In the genomic region with DNA sequence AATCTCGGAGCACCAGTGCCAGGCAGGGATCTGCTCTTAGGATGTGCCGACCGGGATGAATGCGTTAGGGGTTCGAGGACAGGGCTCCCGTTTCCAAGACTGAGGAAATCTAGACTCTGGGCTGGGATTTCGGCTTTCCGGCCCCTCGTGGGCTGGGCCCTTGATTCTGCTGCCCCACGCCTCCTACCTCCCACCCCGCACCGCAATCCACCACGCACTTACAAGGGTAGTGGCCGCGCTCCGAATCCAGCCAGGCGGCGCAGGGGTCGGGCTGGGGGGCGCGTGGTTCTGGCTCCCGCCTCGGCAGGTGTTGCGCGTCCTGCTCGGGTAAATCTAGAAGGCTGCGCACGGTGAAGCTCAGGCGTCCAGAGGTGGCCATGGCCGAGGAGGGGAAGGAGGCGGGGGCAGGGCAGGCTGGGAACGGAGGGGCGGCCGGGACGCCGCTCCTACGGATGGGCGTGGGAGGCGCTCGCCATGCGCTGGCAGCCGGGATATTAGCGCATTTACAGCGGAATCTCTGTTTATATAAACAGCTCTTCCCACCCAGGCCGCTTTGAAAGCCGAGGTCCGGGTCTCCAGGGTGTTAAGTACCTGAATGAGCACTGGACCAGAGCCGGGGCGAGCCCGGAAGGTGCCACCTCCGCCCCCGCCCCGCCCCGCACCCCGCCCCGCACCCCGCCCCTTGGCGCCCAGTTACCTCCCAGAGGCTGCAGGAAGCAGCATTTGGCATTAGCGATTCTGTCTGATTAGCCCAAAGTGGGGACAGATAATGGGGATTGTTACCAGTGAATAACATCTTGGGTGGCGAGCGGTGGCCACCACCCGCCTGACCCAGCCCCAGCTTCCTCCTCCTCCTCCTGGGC, we compare ENCODE assay signal across 10 cellular contexts. TPM values are rescaled to one million over a fixed set of nuclear protein-coding genes. Genes with fewer than 3 reads are reported as not detected.
DNase-seq lines count a peak whose midpoint lies in the region; TF ChIP-seq lines count a peak whose summit lies in the region.
"Had no signal": no experiment of that assay in that cellular context is flagged by ENCODE, and none has a peak within 500 bp of the region (broad histone marks: within the 10 kb centered on the region; RNA-seq: fewer than 3 reads in every experiment).

TSS of gene NKX2-8 (minus strand) at position 604 of the 863 bp plus-strand sequence. CDS start at position 379, 225 bp downstream.

- H3K4me1 ChIP-seq in SJSA1 (replicated peaks) (peaks cover 13% of the 10 kb centered on the region), iPS-15b (ENCODE audit: control insufficient read depth, insufficient read depth, low read length) (no peaks in the 10 kb centered on the region), stomach (peaks cover 25 to 42% (median 34%) of the 10 kb centered on the region in 4 donors)

- no peak for TF ChIP-seq EP300 in stomach (IDR thresholded peaks at IDR 0.05)

- H3K27me3 ChIP-seq in SJSA1 (replicated peaks) (peaks cover 18% of the 10 kb centered on the region), iPS-15b (ENCODE audit: control insufficient read depth, insufficient read depth, low read length) (peaks cover 99% of the 10 kb centered on the region), stomach (peaks cover 39 to 97% (median 65%) of the 10 kb centered on the region in 3 donors)

- H3K9ac ChIP-seq in iPS-15b (ENCODE audit: low read depth, low read length) = no peak within 1 kb of the TSS

- H3K9me3 ChIP-seq in SJSA1 (replicated peaks) (no peaks in the 10 kb centered on the region; the same call in 1 of the 2 replicates), iPS-15b (ENCODE audit: control insufficient read depth, insufficient read depth, low read length) (no peaks in the 10 kb centered on the region), stomach (no peaks in the 10 kb centered on the region)

- DNase-seq in NCI-H2171 treated with DMSO at 0.1 percent for 48 hours (lab: John Stamatoyannopoulos, UW) (peak; percentile 27), NCI-H2171 (lab: John Stamatoyannopoulos, UW) (no peak), SJSA1 (ENCODE audit: low read depth in 1 of 2, low spot score in 2 of 2) (no peak), stomach (no peak), erythroblast (lab: John Stamatoyannopoulos, UW) (no peak), G401 (ENCODE audit: low spot score) (no peak), middle frontal gyrus (ENCODE audit: extremely low spot score, low spot score) (no peak)
- DNase-seq: effector CD8-positive, alpha-beta T cell; Peyer's patch had no signal

- intact Hi-C loops in stomach (cut with DNase I; ENCODE audit: low total_unique reads) = no loop called here

- H3K27ac ChIP-seq in SJSA1 (no peak within 1 kb of the TSS), stomach (no peak within 1 kb of the TSS)
- H3K27ac ChIP-seq: Peyer's patch had no signal

- no peak for TF ChIP-seq POLR2A in stomach (IDR thresholded peaks at IDR 0.05)
- no peak for TF ChIP-seq POLR2A in erythroblast (IDR thresholded peaks at IDR 0.05; ENCODE audit: low read length)

- 1 to 4% (median 3%) methylated on average over 28 to 62 of the region's 62 CpGs for WGBS in stomach, 5 donors

- in situ Hi-C loops in G401 (cut with HindIII; ENCODE audit: low sequenced_read_pairs) = no loop called here

- H3K36me3 ChIP-seq in SJSA1 (no peaks in the 10 kb centered on the region), iPS-15b (ENCODE audit: control insufficient read depth, insufficient read depth, low read length) (no peaks in the 10 kb centered on the region), stomach (no peaks in the 10 kb centered on the region)
- H3K36me3 ChIP-seq: Peyer's patch had no signal

- peak within 1 kb of the TSS; percentile 38 for H3K4me3 ChIP-seq in SJSA1
- H3K4me3 ChIP-seq in iPS-15b (ENCODE audit: low read depth, low read length) = peak within 1 kb of the TSS; percentile 45
- peak within 1 kb of the TSS; percentile 44 to 68 (median 46) for H3K4me3 ChIP-seq in stomach

- TF ChIP-seq CTCF in stomach (IDR thresholded peaks at IDR 0.05) = no peak

RNA-seq across cellular contexts. Expression of gene NKX2-8, which starts in this region (rescaled TPM):
- total RNA-seq in SJSA1 (2014; rRNA removed; shearing (Covaris generic)) = not detected in 2 replicates
- total RNA-seq in stomach = not detected
- 1 to 10 TPM in 1 of 3 donors, not detected in 2; 1.4 TPM for polyA plus RNA-seq in stomach
- total RNA-seq in G401 (2014; rRNA removed; shearing (Covaris generic)) = not detected in 2 replicates
- total RNA-seq: Peyer's patch had no signal
